In the genomic region with DNA sequence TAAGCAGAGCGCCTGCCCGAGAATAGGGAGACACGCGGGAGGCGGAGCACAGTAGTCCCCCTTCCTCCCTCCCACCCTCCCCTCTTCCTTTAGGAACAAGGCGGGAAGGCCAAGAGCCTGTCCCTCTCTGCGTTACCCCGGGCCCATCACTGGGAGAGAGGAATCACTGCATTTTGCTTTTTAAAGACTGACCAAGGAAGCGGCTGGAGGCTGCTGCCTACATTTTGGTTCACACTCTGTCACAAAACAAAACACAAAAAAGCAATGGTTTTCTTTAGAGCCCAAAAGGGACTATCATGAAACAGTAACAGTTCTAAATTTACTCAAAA, we compare ENCODE assay signal across 8 cellular contexts. TPM values are rescaled to one million over a fixed set of nuclear protein-coding genes. Genes with fewer than 3 reads are reported as not detected.
A peak's percentile ranks its signal among the peaks of the same experiment; 100 is the strongest.
DNase-seq lines count a peak whose midpoint lies in the region; ATAC-seq and TF ChIP-seq lines count a peak whose summit lies in the region.

No MANE protein-coding gene starts in this region.

- no peak overlapping the region for H3K4me3 Mint-ChIP-seq in WTC11

- ATAC-seq in GM19438 (IDR thresholded peaks at IDR 0.05; ENCODE audit: low read depth, unreplicated experiment) (peak; percentile 6), HG02885 (IDR thresholded peaks at IDR 0.05; ENCODE audit: poor library complexity, unreplicated experiment) (no peak), WTC11 (no peak)

- CTCF ChIA-PET in WTC11 (lab: Charles Lee): interaction anchor here (1.0 kb wide), 1 partner anchor 38 kb away, joined by 3 read pairs; no protein-coding TSS in a partner anchor

- H3K4me1 ChIP-seq in Peyer's patch: peaks cover 0 to 13% (median 1%) of the 10 kb centered on the region in 4 donors

- no peaks in the 10 kb centered on the region for H3K27me3 ChIP-seq in Peyer's patch

- peaks cover 0 to 3% (median 0%) of the 10 kb centered on the region in 3 donors for H3K36me3 ChIP-seq in Peyer's patch

- peaks cover 25% of the 10 kb centered on the region for H3K36me3 Mint-ChIP-seq in WTC11

- POLR2A ChIA-PET in WTC11 (lab: Charles Lee): no interaction called here

- DNase-seq in Peyer's patch: no peak
- DNase-seq in iPS DF 19.7 (ENCODE audit: low read depth, low spot score): peak; percentile 63
- no peak for DNase-seq in NCI-H446 treated with DMSO at 0.1 percent for 48 hours (lab: John Stamatoyannopoulos, UW)
- no peak for DNase-seq in WTC11 (ENCODE audit: low spot score)
- no peak for DNase-seq in activated CD8-positive, alpha-beta memory T cell treated with anti-CD3 and anti-CD28 coated beads, Interleukin-2, amount 50 U/mL, for 48 hours

- no peaks in the 10 kb centered on the region for H3K27me3 Mint-ChIP-seq in WTC11 (ENCODE audit: low read depth)

- peak overlapping the region; percentile 37 to 55 (median 47) for H3K4me3 ChIP-seq in Peyer's patch

- H3K27ac Mint-ChIP-seq in WTC11: no peak overlapping the region

- peaks cover 40% of the 10 kb centered on the region for H3K4me1 Mint-ChIP-seq in WTC11

- H3K9me3 Mint-ChIP-seq in WTC11: no peaks in the 10 kb centered on the region

- peak; percentile 85 for TF ChIP-seq CTCF in 22Rv1 (IDR thresholded peaks at IDR 0.05)
- peak in 1 of 6 experiments; percentile 3 for TF ChIP-seq CTCF in Peyer's patch (IDR thresholded peaks at IDR 0.05)
- TF ChIP-seq CTCF in WTC11 (IDR thresholded peaks at IDR 0.05): no peak; the same call in none of the 2 replicates

- TF ChIP-seq POLR2A in Peyer's patch (IDR thresholded peaks at IDR 0.05): no peak

- H3K27ac ChIP-seq in 22Rv1: peak overlapping the region; percentile 81
- H3K27ac ChIP-seq in Peyer's patch: peak overlapping the region in 1 of 4 donors; percentile 28

- no peaks in the 10 kb centered on the region for H3K9me3 ChIP-seq in Peyer's patch

TF ChIP-seq in WTC11, 78 proteins besides CTCF, POLR2A, EP300 and RAD21 (continues in another document):
- TF ChIP-seq, protein P1, sequence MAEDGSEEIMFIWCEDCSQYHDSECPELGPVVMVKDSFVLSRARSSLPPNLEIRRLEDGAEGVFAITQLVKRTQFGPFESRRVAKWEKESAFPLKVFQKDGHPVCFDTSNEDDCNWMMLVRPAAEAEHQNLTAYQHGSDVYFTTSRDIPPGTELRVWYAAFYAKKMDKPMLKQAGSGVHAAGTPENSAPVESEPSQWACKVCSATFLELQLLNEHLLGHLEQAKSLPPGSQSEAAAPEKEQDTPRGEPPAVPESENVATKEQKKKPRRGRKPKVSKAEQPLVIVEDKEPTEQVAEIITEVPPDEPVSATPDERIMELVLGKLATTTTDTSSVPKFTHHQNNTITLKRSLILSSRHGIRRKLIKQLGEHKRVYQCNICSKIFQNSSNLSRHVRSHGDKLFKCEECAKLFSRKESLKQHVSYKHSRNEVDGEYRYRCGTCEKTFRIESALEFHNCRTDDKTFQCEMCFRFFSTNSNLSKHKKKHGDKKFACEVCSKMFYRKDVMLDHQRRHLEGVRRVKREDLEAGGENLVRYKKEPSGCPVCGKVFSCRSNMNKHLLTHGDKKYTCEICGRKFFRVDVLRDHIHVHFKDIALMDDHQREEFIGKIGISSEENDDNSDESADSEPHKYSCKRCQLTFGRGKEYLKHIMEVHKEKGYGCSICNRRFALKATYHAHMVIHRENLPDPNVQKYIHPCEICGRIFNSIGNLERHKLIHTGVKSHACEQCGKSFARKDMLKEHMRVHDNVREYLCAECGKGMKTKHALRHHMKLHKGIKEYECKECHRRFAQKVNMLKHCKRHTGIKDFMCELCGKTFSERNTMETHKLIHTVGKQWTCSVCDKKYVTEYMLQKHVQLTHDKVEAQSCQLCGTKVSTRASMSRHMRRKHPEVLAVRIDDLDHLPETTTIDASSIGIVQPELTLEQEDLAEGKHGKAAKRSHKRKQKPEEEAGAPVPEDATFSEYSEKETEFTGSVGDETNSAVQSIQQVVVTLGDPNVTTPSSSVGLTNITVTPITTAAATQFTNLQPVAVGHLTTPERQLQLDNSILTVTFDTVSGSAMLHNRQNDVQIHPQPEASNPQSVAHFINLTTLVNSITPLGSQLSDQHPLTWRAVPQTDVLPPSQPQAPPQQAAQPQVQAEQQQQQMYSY (CRISPR knock-in tag; IDR thresholded peaks at IDR 0.05): no peak
- TF ChIP-seq ZNF121 (CRISPR knock-in tag; IDR thresholded peaks at IDR 0.05) (no peak), ZNF317 (CRISPR knock-in tag; IDR thresholded peaks at IDR 0.05; ENCODE audit: borderline replicate concordance, low read depth) (no peak), KAT7 (CRISPR knock-in tag; IDR thresholded peaks at IDR 0.05; ENCODE audit: borderline replicate concordance) (no peak), ZNF396 (CRISPR knock-in tag; IDR thresholded peaks at IDR 0.05; ENCODE audit: borderline replicate concordance) (no peak), ZNF416 (CRISPR knock-in tag; IDR thresholded peaks at IDR 0.05) (no peak), GABPB1 (CRISPR knock-in tag; IDR thresholded peaks at IDR 0.05) (no peak), FOXP1 (CRISPR knock-in tag; IDR thresholded peaks at IDR 0.05; ENCODE audit: borderline replicate concordance) (no peak), ZNF219 (CRISPR knock-in tag; IDR thresholded peaks at IDR 0.05; ENCODE audit: borderline replicate concordance) (no peak), HMGA2 (CRISPR knock-in tag; IDR thresholded peaks at IDR 0.05) (no peak), ETV6 (CRISPR knock-in tag; IDR thresholded peaks at IDR 0.05) (no peak)
- TF ChIP-seq, protein P2, sequence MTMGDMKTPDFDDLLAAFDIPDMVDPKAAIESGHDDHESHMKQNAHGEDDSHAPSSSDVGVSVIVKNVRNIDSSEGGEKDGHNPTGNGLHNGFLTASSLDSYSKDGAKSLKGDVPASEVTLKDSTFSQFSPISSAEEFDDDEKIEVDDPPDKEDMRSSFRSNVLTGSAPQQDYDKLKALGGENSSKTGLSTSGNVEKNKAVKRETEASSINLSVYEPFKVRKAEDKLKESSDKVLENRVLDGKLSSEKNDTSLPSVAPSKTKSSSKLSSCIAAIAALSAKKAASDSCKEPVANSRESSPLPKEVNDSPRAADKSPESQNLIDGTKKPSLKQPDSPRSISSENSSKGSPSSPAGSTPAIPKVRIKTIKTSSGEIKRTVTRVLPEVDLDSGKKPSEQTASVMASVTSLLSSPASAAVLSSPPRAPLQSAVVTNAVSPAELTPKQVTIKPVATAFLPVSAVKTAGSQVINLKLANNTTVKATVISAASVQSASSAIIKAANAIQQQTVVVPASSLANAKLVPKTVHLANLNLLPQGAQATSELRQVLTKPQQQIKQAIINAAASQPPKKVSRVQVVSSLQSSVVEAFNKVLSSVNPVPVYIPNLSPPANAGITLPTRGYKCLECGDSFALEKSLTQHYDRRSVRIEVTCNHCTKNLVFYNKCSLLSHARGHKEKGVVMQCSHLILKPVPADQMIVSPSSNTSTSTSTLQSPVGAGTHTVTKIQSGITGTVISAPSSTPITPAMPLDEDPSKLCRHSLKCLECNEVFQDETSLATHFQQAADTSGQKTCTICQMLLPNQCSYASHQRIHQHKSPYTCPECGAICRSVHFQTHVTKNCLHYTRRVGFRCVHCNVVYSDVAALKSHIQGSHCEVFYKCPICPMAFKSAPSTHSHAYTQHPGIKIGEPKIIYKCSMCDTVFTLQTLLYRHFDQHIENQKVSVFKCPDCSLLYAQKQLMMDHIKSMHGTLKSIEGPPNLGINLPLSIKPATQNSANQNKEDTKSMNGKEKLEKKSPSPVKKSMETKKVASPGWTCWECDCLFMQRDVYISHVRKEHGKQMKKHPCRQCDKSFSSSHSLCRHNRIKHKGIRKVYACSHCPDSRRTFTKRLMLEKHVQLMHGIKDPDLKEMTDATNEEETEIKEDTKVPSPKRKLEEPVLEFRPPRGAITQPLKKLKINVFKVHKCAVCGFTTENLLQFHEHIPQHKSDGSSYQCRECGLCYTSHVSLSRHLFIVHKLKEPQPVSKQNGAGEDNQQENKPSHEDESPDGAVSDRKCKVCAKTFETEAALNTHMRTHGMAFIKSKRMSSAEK (CRISPR knock-in tag; IDR thresholded peaks at IDR 0.05; ENCODE audit: borderline replicate concordance): no peak
- TF ChIP-seq, protein P3, sequence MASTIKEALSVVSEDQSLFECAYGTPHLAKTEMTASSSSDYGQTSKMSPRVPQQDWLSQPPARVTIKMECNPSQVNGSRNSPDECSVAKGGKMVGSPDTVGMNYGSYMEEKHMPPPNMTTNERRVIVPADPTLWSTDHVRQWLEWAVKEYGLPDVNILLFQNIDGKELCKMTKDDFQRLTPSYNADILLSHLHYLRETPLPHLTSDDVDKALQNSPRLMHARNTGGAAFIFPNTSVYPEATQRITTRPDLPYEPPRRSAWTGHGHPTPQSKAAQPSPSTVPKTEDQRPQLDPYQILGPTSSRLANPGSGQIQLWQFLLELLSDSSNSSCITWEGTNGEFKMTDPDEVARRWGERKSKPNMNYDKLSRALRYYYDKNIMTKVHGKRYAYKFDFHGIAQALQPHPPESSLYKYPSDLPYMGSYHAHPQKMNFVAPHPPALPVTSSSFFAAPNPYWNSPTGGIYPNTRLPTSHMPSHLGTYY (CRISPR knock-in tag; IDR thresholded peaks at IDR 0.05): no peak
- TF ChIP-seq, protein P4, sequence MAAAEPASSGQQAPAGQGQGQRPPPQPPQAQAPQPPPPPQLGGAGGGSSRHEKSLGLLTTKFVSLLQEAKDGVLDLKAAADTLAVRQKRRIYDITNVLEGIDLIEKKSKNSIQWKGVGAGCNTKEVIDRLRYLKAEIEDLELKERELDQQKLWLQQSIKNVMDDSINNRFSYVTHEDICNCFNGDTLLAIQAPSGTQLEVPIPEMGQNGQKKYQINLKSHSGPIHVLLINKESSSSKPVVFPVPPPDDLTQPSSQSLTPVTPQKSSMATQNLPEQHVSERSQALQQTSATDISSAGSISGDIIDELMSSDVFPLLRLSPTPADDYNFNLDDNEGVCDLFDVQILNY (CRISPR knock-in tag; IDR thresholded peaks at IDR 0.05): no peak

RNA-seq across cellular contexts. Expression of a gene that starts 19.8 kb away (rescaled TPM):
- total RNA-seq in Peyer's patch: 100 to 1,000 TPM in 1 of 4 donors, 1 to 10 TPM in 3; 5.3 to 115 (median 9.0) TPM
- 21.1 to 23.2 TPM (median 22.7 TPM) in 3 replicates for total RNA-seq in WTC11 (2021)

RNA-seq across cellular contexts. Expression of a gene that starts 52.7 kb away (rescaled TPM):
- total RNA-seq in Peyer's patch (100 to 1,000 TPM in 2 of 4 donors, 10 to 100 TPM in 2; 48.4 to 154 (median 114) TPM), WTC11 (2021) (1,744 to 1,783 TPM (median 1,745 TPM) in 3 replicates)

Comparison
In these comparisons a context has a peak if more than half of its experiments do, and no peak if none do; other contexts are left out.
1. RNA of a gene that starts 52.7 kb away (total RNA-seq): 1,744 to 1,783 TPM in WTC11; 48.4 to 154 TPM in Peyer's patch; every median in the first group is over 10 times any median in the second.